ENCODE assay signal across 9 cellular contexts in genomic region chr6:116008470-116009229, GRCh38. TPM values are rescaled to one million over a fixed set of nuclear protein-coding genes. Genes with fewer than 3 reads are reported as not detected.
DNase-seq lines count a peak whose midpoint lies in the region; ATAC-seq and TF ChIP-seq lines count a peak whose summit lies in the region.
"Had no signal": no experiment of that assay in that cellular context is flagged by ENCODE, and none has a peak within 500 bp of the region (broad histone marks: within the 10 kb centered on the region; RNA-seq: fewer than 3 reads in every experiment).

No MANE protein-coding gene starts in this region.

- dilution Hi-C loops in mammary epithelial cell (cut with HindIII; ENCODE audit: low sequenced_read_pairs) = no loop called here

- no peaks in the 10 kb centered on the region for H3K27me3 Mint-ChIP-seq in mesothelial cell of epicardium (ENCODE audit: low read depth)

- no peak for TF ChIP-seq CTCF in AG10803 (conservative IDR thresholded peaks at IDR 0.05; ENCODE audit: low read length)
- peak in 1 of 2 donors; percentile 8 for TF ChIP-seq CTCF in mammary epithelial cell (conservative IDR thresholded peaks at IDR 0.05 in 1 of 2, IDR thresholded peaks at IDR 0.05 in 1 of 2; ENCODE audit: extremely low read depth in 1 of 2, insufficient read depth in 1 of 2, low read depth in 1 of 2, low read length in 2 of 2)
- no peak for TF ChIP-seq CTCF in mesothelial cell of epicardium (IDR thresholded peaks at IDR 0.05; ENCODE audit: unreplicated experiment)

- peak overlapping the region; percentile 55 for H2AFZ ChIP-seq in mammary epithelial cell (ENCODE audit: low read depth, low read length)

- peak; percentile 65 for ATAC-seq in GM21526 (IDR thresholded peaks at IDR 0.05; ENCODE audit: low FRiP score, unreplicated experiment)
- ATAC-seq in HG03571 (IDR thresholded peaks at IDR 0.05; ENCODE audit: unreplicated experiment) = peak; percentile 46

- intact Hi-C loops in mammary epithelial cell (cut with micrococcal nuclease) = no loop called here

- H3K4me3 Mint-ChIP-seq in mesothelial cell of epicardium = no peak overlapping the region
- H3K4me3 Mint-ChIP-seq: central memory CD8-positive, alpha-beta T cell had no signal

- peaks cover 2% of the 10 kb centered on the region for H3K79me2 ChIP-seq in mammary epithelial cell (ENCODE audit: insufficient read depth, low read length)

- H3K36me3 Mint-ChIP-seq in mesothelial cell of epicardium = no peaks in the 10 kb centered on the region

- CTCF ChIA-PET in mammary epithelial cell (lab: Charles Lee; ENCODE audit: low non-redundant PET) = no interaction called here

- no peaks in the 10 kb centered on the region for H3K36me3 ChIP-seq in mammary epithelial cell (ENCODE audit: insufficient read depth, low read length)

- in situ Hi-C loops in mammary epithelial cell (cut with MboI; ENCODE audit: low sequenced_read_pairs in 2 of 2) = loop anchor here in 1 of 2 donors (5.0 kb wide), 1 partner anchor 94 kb away; the partner anchor contains the start of gene NT5DC1

- 40% methylated on average over 6 of the region's 6 CpGs for WGBS in mammary epithelial cell (ENCODE audit: low coverage, missing lambda C conversion rate)

- H3K27ac ChIP-seq in mammary epithelial cell (ENCODE audit: insufficient read depth, low read depth, low read length) = peak overlapping the region; percentile 37

- H3K4me2 ChIP-seq in mammary epithelial cell (ENCODE audit: insufficient read depth, low read depth, low read length) = peak overlapping the region; percentile 49

- DNase-seq in AG10803 (ENCODE audit: low read depth) = peak; percentile 78
- DNase-seq in mammary epithelial cell = peak; percentile 79
- DNase-seq in mesothelial cell of epicardium (ENCODE audit: low spot score in 2 of 2, unreplicated experiment in 2 of 2) = no peak
- DNase-seq in iPS-NIHi11 (ENCODE audit: low spot score) = no peak
- DNase-seq in DMS 273 treated with DMSO at 0.1 percent for 48 hours (lab: John Stamatoyannopoulos, UW) = no peak
- no peak for DNase-seq in dermis blood vessel endothelial cell

- no peaks in the 10 kb centered on the region for H4K20me1 ChIP-seq in mammary epithelial cell (ENCODE audit: insufficient read depth, low read length)

- no peaks in the 10 kb centered on the region for H3K27me3 ChIP-seq in mammary epithelial cell (ENCODE audit: insufficient read depth, low read length)

- H3K4me1 Mint-ChIP-seq in mesothelial cell of epicardium = peaks cover 28% of the 10 kb centered on the region
- H3K4me1 Mint-ChIP-seq: central memory CD8-positive, alpha-beta T cell had no signal

- peak overlapping the region; percentile 8; the same call in 1 of the 2 replicates for H3K4me3 ChIP-seq in AG10803 (ENCODE audit: low read length)
- no peak overlapping the region for H3K4me3 ChIP-seq in mammary epithelial cell (replicated peaks in 1 of 3; ENCODE audit: insufficient read depth in 1 of 3, low read depth in 2 of 3, low read length in 3 of 3)

- no TSS peak for BruUV-seq in mammary epithelial cell (replicated peaks; lab: Mats Ljungman, UMichigan)

- H3K9me3 ChIP-seq in mammary epithelial cell (replicated peaks; ENCODE audit: insufficient read depth, low read length) = no peaks in the 10 kb centered on the region

- peak overlapping the region; percentile 12 for H3K9ac ChIP-seq in mammary epithelial cell (ENCODE audit: insufficient read depth, low read length)

- peaks cover 40% of the 10 kb centered on the region for H3K4me1 ChIP-seq in mammary epithelial cell (ENCODE audit: insufficient read depth, low read length)

- H3K27ac Mint-ChIP-seq in mesothelial cell of epicardium = peak overlapping the region; percentile 1

- no peaks in the 10 kb centered on the region for H3K9me3 Mint-ChIP-seq in mesothelial cell of epicardium
- H3K9me3 Mint-ChIP-seq: central memory CD8-positive, alpha-beta T cell had no signal

RNA-seq across cellular contexts. Expression of gene FRK, which starts 52.0 kb away (rescaled TPM):
- total RNA-seq in mammary epithelial cell (1 to 10 TPM; 3.2 to 6.2 TPM), mesothelial cell of epicardium (4.9 to 5.2 TPM (median 5.1 TPM) in 3 replicates), dermis blood vessel endothelial cell (0.05 and 0.17 TPM in 2 replicates)
- polyA plus RNA-seq in mammary epithelial cell = 1.4 TPM
- 7.8 TPM for polyA minus RNA-seq in mammary epithelial cell

Comparison
In these comparisons a context has a peak if more than half of its experiments do, and no peak if none do; other contexts are left out.
1. DNase-seq: peak in AG10803 (single experiment) and mammary epithelial cell (single experiment); none in mesothelial cell of epicardium (0 of 2), iPS-NIHi11 (single experiment), DMS 273 treated with DMSO at 0.1 percent for 48 hours (single experiment) and dermis blood vessel endothelial cell (single experiment).